In the genomic region with DNA sequence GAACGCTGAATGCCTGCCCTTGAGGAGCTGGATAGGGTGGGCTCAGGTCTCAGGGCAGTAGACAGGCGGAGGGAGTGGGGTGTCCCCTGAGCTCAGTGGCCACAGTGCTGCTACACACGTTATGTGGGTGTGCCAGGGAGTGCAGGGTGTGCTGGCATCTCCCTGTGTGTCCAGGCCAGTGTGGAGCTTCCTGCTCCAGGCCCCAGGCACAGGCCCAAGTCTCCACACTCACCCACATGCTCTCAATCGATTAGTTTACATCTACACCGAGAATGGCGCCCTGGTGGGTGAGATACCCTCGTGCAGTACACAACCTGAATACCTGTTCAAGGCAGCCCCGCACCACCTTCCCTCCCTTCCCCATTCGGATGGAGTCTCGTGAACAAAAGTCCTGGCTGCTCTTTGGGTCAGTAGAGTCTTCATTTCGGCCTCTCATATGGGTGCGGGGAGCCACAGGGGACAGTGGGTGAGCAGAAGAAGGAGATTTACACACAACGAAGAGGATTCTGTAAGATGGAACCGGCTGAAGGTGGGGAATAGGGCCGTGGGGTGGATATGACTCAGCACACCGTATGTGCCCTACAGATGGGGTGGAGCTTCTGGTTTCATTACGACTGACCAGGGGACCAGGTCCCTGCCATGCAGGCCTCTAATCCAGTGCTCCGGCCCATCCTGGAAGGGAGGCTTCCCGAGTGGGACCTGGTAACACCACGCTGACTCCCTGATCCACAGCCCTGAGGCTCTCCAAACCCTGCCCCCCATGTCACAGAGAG, we compare ENCODE assay signal across 14 cellular contexts.
A peak's percentile ranks its signal among the peaks of the same experiment; 100 is the strongest.
DNase-seq lines count a peak whose midpoint lies in the region; ATAC-seq and TF ChIP-seq lines count a peak whose summit lies in the region.
"Had no signal": no experiment of that assay in that cellular context is flagged by ENCODE, and none has a peak within 500 bp of the region (broad histone marks: within the 10 kb centered on the region; RNA-seq: fewer than 3 reads in every experiment).

No MANE protein-coding gene starts in this region.

- H3K23ac ChIP-seq in IMR-90 (ENCODE audit: low read depth, low read length), result no peak overlapping the region
- H3K23ac ChIP-seq in trophoblast cell (ENCODE audit: low read length), result peak overlapping the region; percentile 28

- TF ChIP-seq POLR2A in IMR-90 (IDR thresholded peaks at IDR 0.05; ENCODE audit: low read depth, low read length), result no peak

- H2BK120ac ChIP-seq in IMR-90 (ENCODE audit: low read depth, low read length) (no peak overlapping the region), trophoblast cell (ENCODE audit: insufficient read depth, low read length, poor library complexity) (peak overlapping the region; percentile 88)

- no peaks in the 10 kb centered on the region; the same call in 1 of the 2 replicates for H3K9me1 ChIP-seq in IMR-90 (ENCODE audit: insufficient read depth, low read length)

- peak overlapping the region; percentile 72 for H2AFZ ChIP-seq in IMR-90 (replicated peaks; ENCODE audit: low read length, poor library complexity)
- no peak overlapping the region for H2AFZ ChIP-seq in trophoblast cell (ENCODE audit: insufficient read depth, low read length, poor library complexity)

- H2BK5ac ChIP-seq in IMR-90 (ENCODE audit: low read depth, low read length, poor library complexity, severe bottlenecking) (no peak overlapping the region), trophoblast cell (ENCODE audit: low read depth, low read length, poor library complexity) (peak overlapping the region; percentile 19)

- H3K27me3 ChIP-seq in IMR-90 (ENCODE audit: control insufficient read depth, insufficient read depth, low read length) (peaks cover 9% of the 10 kb centered on the region), trophoblast cell (ENCODE audit: insufficient read depth, low read length) (no peaks in the 10 kb centered on the region)
- H3K27me3 ChIP-seq: breast epithelium, gastroesophageal sphincter had no signal

- intact Hi-C loops in IMR-90 (cut with micrococcal nuclease), result no loop called here

- H3K4me3 ChIP-seq in IMR-90 (ENCODE audit: insufficient read depth, low read depth, low read length) (no peak overlapping the region), coronary artery (no peak overlapping the region), trophoblast cell (ENCODE audit: low read depth, low read length) (peak overlapping the region; percentile 17)
- H3K4me3 ChIP-seq: breast epithelium, gastroesophageal sphincter had no signal

- peak; percentile 50 for DNase-seq in GM10266 (ENCODE audit: extremely low spot score)
- DNase-seq in IMR-90, result no peak
- no peak for DNase-seq in coronary artery (ENCODE audit: low spot score)
- no peak for DNase-seq in trophoblast cell
- no peak for DNase-seq in AML-193 (lab: John Stamatoyannopoulos, UW)
- DNase-seq in RPMI8226, result no peak
- DNase-seq: DMS79, NCI-H187, SHP77, T-helper 9 cell had no signal

- H3K56ac ChIP-seq in IMR-90 (ENCODE audit: extremely low read depth, insufficient read depth, low read length), result no peak overlapping the region

- H4K12ac ChIP-seq in trophoblast cell (ENCODE audit: low read depth, low read length), result peak overlapping the region; percentile 25

- H3K4me1 ChIP-seq in IMR-90 (ENCODE audit: control insufficient read depth, insufficient read depth, low read length) (peaks cover 2% of the 10 kb centered on the region; the same call in 1 of the 2 replicates), trophoblast cell (ENCODE audit: control insufficient read depth in 1 of 2, insufficient read depth in 2 of 2, low read length in 2 of 2) (peaks cover 34 to 43% of the 10 kb centered on the region in 2 experiments)
- H3K4me1 ChIP-seq: breast epithelium had no signal

- TF ChIP-seq CTCF in GM10266 (IDR thresholded peaks at IDR 0.05; ENCODE audit: control insufficient read depth, insufficient read depth, low read depth, missing control alignments), result no peak
- no peak for TF ChIP-seq CTCF in IMR-90 (conservative IDR thresholded peaks at IDR 0.05; ENCODE audit: low read depth, low read length)
- no peak for TF ChIP-seq CTCF in coronary artery (IDR thresholded peaks at IDR 0.05)

- H3K9me3 ChIP-seq in IMR-90 (ENCODE audit: control insufficient read depth, insufficient read depth, low read length), result no peaks in the 10 kb centered on the region
- peaks cover 5% of the 10 kb centered on the region for H3K9me3 ChIP-seq in trophoblast cell (ENCODE audit: insufficient read depth, low read depth, low read length)
- H3K9me3 ChIP-seq: breast epithelium, gastroesophageal sphincter had no signal

- no peak overlapping the region for H3K27ac ChIP-seq in IMR-90 (ENCODE audit: insufficient read depth, low read length)
- H3K27ac ChIP-seq in coronary artery, result peak overlapping the region; percentile 67 to 87
- H3K27ac ChIP-seq in trophoblast cell (ENCODE audit: low read depth, low read length), result no peak overlapping the region
- H3K27ac ChIP-seq: breast epithelium had no signal

- H4K91ac ChIP-seq in IMR-90 (ENCODE audit: insufficient read depth, low read depth, low read length), result no peak overlapping the region
- H4K91ac ChIP-seq in trophoblast cell (ENCODE audit: low read depth, low read length), result peak overlapping the region; percentile 98

- no peak overlapping the region for H2BK20ac ChIP-seq in IMR-90 (ENCODE audit: low read depth, low read length)

- CTCF ChIA-PET in IMR-90 (lab: Yijun Ruan, JAX), result interaction anchor here (1.2 kb wide), 1 partner anchor 11 kb away, joined by 3 read pairs; no protein-coding TSS in a partner anchor

- peak overlapping the region; percentile 99 for H2BK12ac ChIP-seq in trophoblast cell (ENCODE audit: low read length)

- dilution Hi-C loops in IMR-90 (cut with HindIII; ENCODE audit: low sequenced_read_pairs, unreplicated experiment), result no loop called here

- H2AK9ac ChIP-seq in IMR-90 (replicated peaks; ENCODE audit: low read depth, low read length, poor library complexity), result no peak overlapping the region

- no peak overlapping the region for H3K14ac ChIP-seq in IMR-90 (replicated peaks; ENCODE audit: low read depth, low read length)
- peak overlapping the region; percentile 93 for H3K14ac ChIP-seq in trophoblast cell (ENCODE audit: low read length)

- H3K36me3 ChIP-seq in IMR-90 (ENCODE audit: control insufficient read depth, insufficient read depth, low read length) (no peaks in the 10 kb centered on the region), trophoblast cell (ENCODE audit: control insufficient read depth in 1 of 2, insufficient read depth in 2 of 2, low read length in 2 of 2) (no peaks in the 10 kb centered on the region)
- H3K36me3 ChIP-seq: breast epithelium, gastroesophageal sphincter had no signal

- H3K18ac ChIP-seq in IMR-90 (ENCODE audit: low read depth, low read length), result no peak overlapping the region
- H3K18ac ChIP-seq in trophoblast cell (ENCODE audit: low read length), result peak overlapping the region; percentile 74

- WGBS in IMR-90 (ENCODE audit: extremely low coverage in 2 of 2, insufficient read length in 1 of 2), 2 experiments, result 89% methylated on average over 5 of the region's 20 CpGs; no CpG with 5 or more reads in 1 of the 2 experiments
- no CpG with 5 or more reads among the region's 20 CpGs for WGBS in trophoblast cell (ENCODE audit: extremely low coverage, insufficient coverage, insufficient read length)

- H4K8ac ChIP-seq in IMR-90 (ENCODE audit: low read depth in 2 of 2, low read length in 2 of 2) (no peak overlapping the region), trophoblast cell (ENCODE audit: low read depth, low read length) (peak overlapping the region; percentile 38)

- H3K79me2 ChIP-seq in trophoblast cell (ENCODE audit: control insufficient read depth, insufficient read depth, low read length, poor library complexity), result peaks cover 8% of the 10 kb centered on the region

- H3K4ac ChIP-seq in IMR-90 (ENCODE audit: low read depth, low read length), result no peak overlapping the region
- peak overlapping the region; percentile 68 for H3K4ac ChIP-seq in trophoblast cell (ENCODE audit: low read depth, low read length)

- ATAC-seq in IMR-90 (ENCODE audit: low read depth) (no peak), HG02870 (IDR thresholded peaks at IDR 0.05; ENCODE audit: unreplicated experiment) (no peak), GM21515 (IDR thresholded peaks at IDR 0.05; ENCODE audit: unreplicated experiment) (no peak)
- ATAC-seq: gastroesophageal sphincter had no signal

- no peak overlapping the region for H4K5ac ChIP-seq in IMR-90 (ENCODE audit: low read depth, low read length)

- H3K79me1 ChIP-seq in IMR-90 (ENCODE audit: low read depth in 1 of 2, low read length in 2 of 2) (no peaks in the 10 kb centered on the region), trophoblast cell (ENCODE audit: low read length) (peaks cover 60% of the 10 kb centered on the region)

- no peak overlapping the region for H2BK15ac ChIP-seq in IMR-90 (ENCODE audit: low read depth, low read length)

- no TSS peak for BruUV-seq in IMR-90 (replicated peaks; lab: Mats Ljungman, UMichigan)

- TF ChIP-seq RAD21 in IMR-90 (IDR thresholded peaks at IDR 0.05; ENCODE audit: low read length), result no peak

- in situ Hi-C loops in IMR-90 (cut with MboI; ENCODE audit: low sequenced_read_pairs), result no loop called here

- POLR2A ChIA-PET in IMR-90 (lab: Charles Lee; ENCODE audit: unreplicated experiment), result no interaction called here

- H3K9ac ChIP-seq in IMR-90 (ENCODE audit: low read depth, low read length), result no peak overlapping the region
- H3K9ac ChIP-seq in trophoblast cell (ENCODE audit: low read length), result no peak overlapping the region

- no peak overlapping the region for H3K4me2 ChIP-seq in IMR-90 (ENCODE audit: low read depth, low read length)
- no peak overlapping the region for H3K4me2 ChIP-seq in trophoblast cell (ENCODE audit: low read length)

- H4K20me1 ChIP-seq in IMR-90 (ENCODE audit: insufficient read depth, low read length), result no peaks in the 10 kb centered on the region

- H2AK5ac ChIP-seq in IMR-90 (ENCODE audit: low read depth, low read length), result no peak overlapping the region
- H2AK5ac ChIP-seq in trophoblast cell (ENCODE audit: low read length), result peak overlapping the region; percentile 94

TF ChIP-seq in IMR-90, 13 proteins besides CTCF, POLR2A, EP300 and RAD21 (continues in another document):
- no peak for TF ChIP-seq SMC3 (IDR thresholded peaks at IDR 0.05; ENCODE audit: low read depth, low read length)
- TF ChIP-seq MAZ (IDR thresholded peaks at IDR 0.05; ENCODE audit: borderline replicate concordance, low read depth, low read length), result no peak
- TF ChIP-seq RFX5 (IDR thresholded peaks at IDR 0.05; ENCODE audit: low read depth, low read length), result no peak
- no peak for TF ChIP-seq MXI1 (IDR thresholded peaks at IDR 0.05; ENCODE audit: borderline replicate concordance, low read depth, low read length)
- no peak for TF ChIP-seq MAFK (IDR thresholded peaks at IDR 0.05; ENCODE audit: low read depth, low read length)
- no peak for TF ChIP-seq NFE2L2 (IDR thresholded peaks at IDR 0.05; ENCODE audit: low read depth, low read length)
- TF ChIP-seq FOS (IDR thresholded peaks at IDR 0.05; ENCODE audit: low read depth, low read length), result no peak
- no peak for TF ChIP-seq RCOR1 (IDR thresholded peaks at IDR 0.05; ENCODE audit: insufficient replicate concordance, low read length)

Comparison
In these comparisons a context has a peak if more than half of its experiments do, and no peak if none do; other contexts are left out.
1. H3K27ac ChIP-seq: peak in coronary artery (2 of 2); none in IMR-90 (single experiment) and trophoblast cell (single experiment).